Comparison of ENCODE assay signal across 16 cellular contexts in the genomic region with DNA sequence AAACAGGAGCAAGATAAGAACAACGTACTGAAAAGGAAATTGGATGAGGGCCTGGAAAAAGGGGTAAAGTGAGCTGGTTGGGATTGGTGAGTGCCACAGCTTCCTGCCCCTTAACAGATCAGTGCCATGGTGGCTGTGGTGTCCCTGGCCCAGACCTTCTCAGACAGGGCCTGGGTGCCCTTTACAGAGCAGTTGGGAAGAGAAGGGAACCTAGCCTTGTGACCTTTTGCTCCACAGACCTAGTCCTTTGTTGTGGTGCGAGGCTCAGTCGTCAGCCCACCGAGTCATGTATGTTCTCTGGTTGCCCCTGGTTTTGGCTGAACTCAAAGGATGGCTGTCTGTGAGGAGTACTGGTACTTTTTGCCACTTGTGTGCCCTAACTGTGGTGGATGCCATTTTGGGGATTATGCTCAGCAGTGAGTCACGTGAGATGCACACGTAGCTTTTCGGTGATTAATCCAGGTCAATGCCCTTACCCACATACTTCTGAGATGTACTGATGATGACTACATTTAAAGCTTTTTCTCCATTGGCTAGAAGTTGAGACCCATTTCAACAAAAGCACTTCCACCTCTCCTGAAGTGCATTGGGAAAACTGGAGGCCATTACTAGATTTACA. TPM values are rescaled to one million over a fixed set of nuclear protein-coding genes. Genes with fewer than 3 reads are reported as not detected.
DNase-seq lines count a peak whose midpoint lies in the region; ATAC-seq and TF ChIP-seq lines count a peak whose summit lies in the region.
"Had no signal": no experiment of that assay in that cellular context is flagged by ENCODE, and none has a peak within 500 bp of the region (broad histone marks: within the 10 kb centered on the region; RNA-seq: fewer than 3 reads in every experiment).

No MANE protein-coding gene starts in this region.

- H3K4me3 ChIP-seq in left ventricle myocardium inferior, result no peak overlapping the region
- H3K4me3 ChIP-seq: lung, Peyer's patch had no signal

- CTCF ChIA-PET in activated naive CD4-positive, alpha-beta T cell treated with anti-CD3 and anti-CD28 coated beads for 36 hours (lab: Charles Lee), result interaction anchor here (0.7 to 0.9 kb wide), 2 partner anchors 10 to 36 kb away, joined by 3 to 4 read pairs; no protein-coding TSS in a partner anchor
- CTCF ChIA-PET in RWPE1 (lab: Yijun Ruan, JAX), result no interaction called here
- CTCF ChIA-PET in activated naive CD4-positive, alpha-beta T cell treated with anti-CD3 and anti-CD28 coated beads, Interleukin-2, amount 10 ng/mL, durations not matched to agents 7 days and 5 days (lab: Charles Lee), result interaction anchor here (1.3 to 1.5 kb wide), 2 partner anchors 13 to 41 kb away, joined by 3 to 4 read pairs; no protein-coding TSS in a partner anchor

- H3K9me3 Mint-ChIP-seq in activated naive CD4-positive, alpha-beta T cell treated with anti-CD3 and anti-CD28 coated beads, Interleukin-2, amount 50 U/mL, for 72 hours, result no peaks in the 10 kb centered on the region
- no peaks in the 10 kb centered on the region for H3K9me3 Mint-ChIP-seq in activated naive CD4-positive, alpha-beta T cell treated with anti-CD3 and anti-CD28 coated beads for 36 hours
- no peaks in the 10 kb centered on the region for H3K9me3 Mint-ChIP-seq in stimulated activated naive CD8-positive, alpha-beta T cell treated with anti-CD3 and anti-CD28 coated beads, Interleukin-15, amount 100 ng/mL, for 72 hours
- peaks cover 3% of the 10 kb centered on the region for H3K9me3 Mint-ChIP-seq in glutamatergic neuron (ENCODE audit: unreplicated experiment)
- no peaks in the 10 kb centered on the region for H3K9me3 Mint-ChIP-seq in activated naive CD4-positive, alpha-beta T cell treated with anti-CD3 and anti-CD28 coated beads, Interleukin-2, amount 10 ng/mL, durations not matched to agents 7 days and 5 days
- H3K9me3 Mint-ChIP-seq: activated T-helper 1 cell treated with anti-CD3 and anti-CD28 coated beads, Interleukin-12 subunit alpha, Interleukin-12 subunit beta, Interleukin-2, Interleukin-4 antibody, amounts not matched to agents 30 ng/mL and 10 ng/mL and 1 ng/mL, durations not matched to agents 14 hours and 24 hours and 36 hours had no signal

- no peaks in the 10 kb centered on the region for H3K9me3 ChIP-seq in left ventricle myocardium inferior (replicated peaks)
- H3K9me3 ChIP-seq: Peyer's patch had no signal

- H3K27ac ChIP-seq in RWPE1 (peak overlapping the region; percentile 35), left ventricle myocardium inferior (replicated peaks) (no peak overlapping the region)
- H3K27ac ChIP-seq: KMS-11, Peyer's patch had no signal

- H3K27me3 Mint-ChIP-seq in activated naive CD4-positive, alpha-beta T cell treated with anti-CD3 and anti-CD28 coated beads for 36 hours (ENCODE audit: low read depth), result no peaks in the 10 kb centered on the region
- no peaks in the 10 kb centered on the region for H3K27me3 Mint-ChIP-seq in stimulated activated naive CD8-positive, alpha-beta T cell treated with anti-CD3 and anti-CD28 coated beads, Interleukin-15, amount 100 ng/mL, for 72 hours
- H3K27me3 Mint-ChIP-seq in glutamatergic neuron (ENCODE audit: unreplicated experiment), result peaks cover 2% of the 10 kb centered on the region
- no peaks in the 10 kb centered on the region for H3K27me3 Mint-ChIP-seq in activated naive CD4-positive, alpha-beta T cell treated with anti-CD3 and anti-CD28 coated beads, Interleukin-2, amount 10 ng/mL, durations not matched to agents 7 days and 5 days
- H3K27me3 Mint-ChIP-seq: B cell had no signal

- no peaks in the 10 kb centered on the region for H3K36me3 Mint-ChIP-seq in activated naive CD4-positive, alpha-beta T cell treated with anti-CD3 and anti-CD28 coated beads, Interleukin-2, amount 50 U/mL, for 72 hours
- peaks cover under 1% of the 10 kb centered on the region for H3K36me3 Mint-ChIP-seq in activated naive CD4-positive, alpha-beta T cell treated with anti-CD3 and anti-CD28 coated beads for 36 hours (ENCODE audit: low read depth)
- H3K36me3 Mint-ChIP-seq in glutamatergic neuron (ENCODE audit: unreplicated experiment), result no peaks in the 10 kb centered on the region
- no peaks in the 10 kb centered on the region for H3K36me3 Mint-ChIP-seq in activated naive CD4-positive, alpha-beta T cell treated with anti-CD3 and anti-CD28 coated beads, Interleukin-2, amount 10 ng/mL, durations not matched to agents 7 days and 5 days

- peak in 1 of 2 donors; percentile 61 for DNase-seq in activated naive CD4-positive, alpha-beta T cell treated with anti-CD3 and anti-CD28 coated beads, Interleukin-2, amount 50 U/mL, for 72 hours (ENCODE audit: low spot score in 2 of 2)
- DNase-seq in activated naive CD4-positive, alpha-beta T cell treated with anti-CD3 and anti-CD28 coated beads for 36 hours, result no peak
- DNase-seq in RWPE1 (ENCODE audit: low spot score) (peak; percentile 95), glutamatergic neuron (no peak), left ventricle myocardium inferior (no peak)
- peak in 1 of 2 donors; percentile 19 for DNase-seq in stimulated activated naive CD8-positive, alpha-beta T cell treated with anti-CD3 and anti-CD28 coated beads, Interleukin-15, amount 100 ng/mL, for 72 hours
- no peak for DNase-seq in activated naive CD4-positive, alpha-beta T cell treated with anti-CD3 and anti-CD28 coated beads, Interleukin-2, amount 10 ng/mL, durations not matched to agents 7 days and 5 days
- DNase-seq: GF-D8; occipital lobe; Peyer's patch; stimulated activated CD4-positive, alpha-beta T cell treated with anti-CD3 and anti-CD28 coated beads, Interleukin-2, amount 100 ng/mL, for 24 hours had no signal

- TF ChIP-seq CTCF in RWPE1 (conservative IDR thresholded peaks at IDR 0.05; ENCODE audit: low read depth) (no peak), glutamatergic neuron (IDR thresholded peaks at IDR 0.05; ENCODE audit: partially characterized antibody, unreplicated experiment) (no peak), left ventricle myocardium inferior (IDR thresholded peaks at IDR 0.05; ENCODE audit: borderline replicate concordance) (no peak)

- ATAC-seq in activated naive CD4-positive, alpha-beta T cell treated with anti-CD3 and anti-CD28 coated beads, Interleukin-2, amount 50 U/mL, for 72 hours, result peak; percentile 69 to 91
- ATAC-seq in esophagus mucosa, result peak; percentile 49
- peak; percentile 70 for ATAC-seq in stimulated activated naive CD8-positive, alpha-beta T cell treated with anti-CD3 and anti-CD28 coated beads, Interleukin-15, amount 100 ng/mL, for 72 hours

- no peaks in the 10 kb centered on the region for H3K27me3 ChIP-seq in left ventricle myocardium inferior (ENCODE audit: low read depth)
- H3K27me3 ChIP-seq: Peyer's patch had no signal

- H3K4me1 ChIP-seq in left ventricle myocardium inferior, result peaks cover 18% of the 10 kb centered on the region

- H3K4me1 Mint-ChIP-seq in activated naive CD4-positive, alpha-beta T cell treated with anti-CD3 and anti-CD28 coated beads for 36 hours (ENCODE audit: low read depth), result peaks cover 4% of the 10 kb centered on the region
- H3K4me1 Mint-ChIP-seq in stimulated activated naive CD8-positive, alpha-beta T cell treated with anti-CD3 and anti-CD28 coated beads, Interleukin-15, amount 100 ng/mL, for 72 hours, result peaks cover 30% of the 10 kb centered on the region
- H3K4me1 Mint-ChIP-seq in glutamatergic neuron (ENCODE audit: low read depth, unreplicated experiment), result peaks cover 10% of the 10 kb centered on the region
- no peaks in the 10 kb centered on the region for H3K4me1 Mint-ChIP-seq in activated naive CD4-positive, alpha-beta T cell treated with anti-CD3 and anti-CD28 coated beads, Interleukin-2, amount 10 ng/mL, durations not matched to agents 7 days and 5 days

- no peaks in the 10 kb centered on the region for H3K36me3 ChIP-seq in left ventricle myocardium inferior
- H3K36me3 ChIP-seq: Peyer's patch had no signal

- intact Hi-C loops in activated naive CD4-positive, alpha-beta T cell treated with anti-CD3 and anti-CD28 coated beads for 36 hours (cut with micrococcal nuclease), result no loop called here
- intact Hi-C loops in left ventricle myocardium inferior (cut with micrococcal nuclease), result no loop called here

- H3K4me3 Mint-ChIP-seq in activated naive CD4-positive, alpha-beta T cell treated with anti-CD3 and anti-CD28 coated beads for 36 hours, result no peak overlapping the region
- H3K4me3 Mint-ChIP-seq in stimulated activated naive CD8-positive, alpha-beta T cell treated with anti-CD3 and anti-CD28 coated beads, Interleukin-15, amount 100 ng/mL, for 72 hours, result no peak overlapping the region
- H3K4me3 Mint-ChIP-seq in glutamatergic neuron (ENCODE audit: unreplicated experiment), result no peak overlapping the region
- H3K4me3 Mint-ChIP-seq in activated naive CD4-positive, alpha-beta T cell treated with anti-CD3 and anti-CD28 coated beads, Interleukin-2, amount 10 ng/mL, durations not matched to agents 7 days and 5 days, result no peak overlapping the region
- H3K4me3 Mint-ChIP-seq: activated T-helper 1 cell treated with anti-CD3 and anti-CD28 coated beads, Interleukin-12 subunit alpha, Interleukin-12 subunit beta, Interleukin-2, Interleukin-4 antibody, amounts not matched to agents 30 ng/mL and 10 ng/mL and 1 ng/mL, durations not matched to agents 14 hours and 24 hours and 36 hours; B cell had no signal

- POLR2A ChIA-PET in RWPE1 (lab: Yijun Ruan, JAX; ENCODE audit: low non-redundant PET), result no interaction called here

- peak overlapping the region in 1 of 2 donors; percentile 53 for H3K27ac Mint-ChIP-seq in activated naive CD4-positive, alpha-beta T cell treated with anti-CD3 and anti-CD28 coated beads, Interleukin-2, amount 50 U/mL, for 72 hours
- H3K27ac Mint-ChIP-seq in activated naive CD4-positive, alpha-beta T cell treated with anti-CD3 and anti-CD28 coated beads for 36 hours, result no peak overlapping the region
- H3K27ac Mint-ChIP-seq in stimulated activated naive CD8-positive, alpha-beta T cell treated with anti-CD3 and anti-CD28 coated beads, Interleukin-15, amount 100 ng/mL, for 72 hours, result no peak overlapping the region
- H3K27ac Mint-ChIP-seq in glutamatergic neuron (ENCODE audit: unreplicated experiment), result no peak overlapping the region
- H3K27ac Mint-ChIP-seq in activated naive CD4-positive, alpha-beta T cell treated with anti-CD3 and anti-CD28 coated beads, Interleukin-2, amount 10 ng/mL, durations not matched to agents 7 days and 5 days, result no peak overlapping the region
- H3K27ac Mint-ChIP-seq: activated T-helper 1 cell treated with anti-CD3 and anti-CD28 coated beads, Interleukin-12 subunit alpha, Interleukin-12 subunit beta, Interleukin-2, Interleukin-4 antibody, amounts not matched to agents 30 ng/mL and 10 ng/mL and 1 ng/mL, durations not matched to agents 14 hours and 24 hours and 36 hours; B cell had no signal

RNA-seq across cellular contexts. Expression of a gene that starts 48.4 kb away (rescaled TPM):
- total RNA-seq in activated naive CD4-positive, alpha-beta T cell treated with anti-CD3 and anti-CD28 coated beads, Interleukin-2, amount 50 U/mL, for 72 hours, result 10 to 100 TPM; 68.8 to 84.8 TPM
- 10 to 100 TPM; 70.1 to 72.6 TPM for total RNA-seq in activated naive CD4-positive, alpha-beta T cell treated with anti-CD3 and anti-CD28 coated beads for 36 hours
- total RNA-seq in esophagus mucosa (19.6 TPM), glutamatergic neuron (ENCODE audit: unreplicated experiment) (43.3 TPM), left ventricle myocardium inferior (12.0 TPM)
